17 cellular contexts compared by ENCODE assay signal in genomic region chr7:152050547-152050971, GRCh38. TPM values are rescaled to one million over a fixed set of nuclear protein-coding genes. Genes with fewer than 3 reads are reported as not detected.
A peak's percentile ranks its signal among the peaks of the same experiment; 100 is the strongest.
DNase-seq lines count a peak whose midpoint lies in the region; ATAC-seq and TF ChIP-seq lines count a peak whose summit lies in the region.
"Had no signal": no experiment of that assay in that cellular context is flagged by ENCODE, and none has a peak within 500 bp of the region (broad histone marks: within the 10 kb centered on the region; RNA-seq: fewer than 3 reads in every experiment).

No MANE protein-coding gene starts in this region.

- H3K36me3 ChIP-seq in breast epithelium (no peaks in the 10 kb centered on the region), suprapubic skin (no peaks in the 10 kb centered on the region)
- H3K36me3 ChIP-seq: ascending aorta, thoracic aorta had no signal

- CTCF ChIA-PET in MCF 10A (lab: Yijun Ruan, JAX): no interaction called here

- no peak overlapping the region for H3K4me3 ChIP-seq in breast epithelium
- H3K4me3 ChIP-seq in suprapubic skin: no peak overlapping the region
- H3K4me3 ChIP-seq: A549, ascending aorta, hepatocyte, neural progenitor cell, thoracic aorta had no signal

- no peaks in the 10 kb centered on the region for H3K27me3 ChIP-seq in breast epithelium
- H3K27me3 ChIP-seq in suprapubic skin: no peaks in the 10 kb centered on the region
- H3K27me3 ChIP-seq: ascending aorta, hepatocyte, neural progenitor cell had no signal

- WGBS in suprapubic skin: 45% methylated on average over 4 of the region's 4 CpGs

- DNase-seq in MCF 10A (ENCODE audit: unreplicated experiment) (peak; percentile 29), breast epithelium (ENCODE audit: low spot score in 2 of 2) (no peak), astrocyte of the hippocampus (ENCODE audit: low read depth, low spot score) (peak; percentile 93), globus pallidus (ENCODE audit: low spot score) (peak; percentile 56), substantia nigra (lab: John Stamatoyannopoulos, UW) (peak in 28 of 49 donors; percentile 3 to 67 (median 36)), suprapubic skin (ENCODE audit: low spot score in 2 of 2) (no peak), germinal center (ENCODE audit: low spot score) (no peak)
- DNase-seq: activated CD4-positive, alpha-beta T cell treated with anti-CD3 and anti-CD28 coated beads, Interleukin-2, amount 50 U/mL, for 4 hours; NCI-H1092; NCI-H524; T1000 had no signal

- TF ChIP-seq EP300 in suprapubic skin (IDR thresholded peaks at IDR 0.05): no peak

- no TSS peak for BruUV-seq in MCF 10A (replicated peaks; lab: Mats Ljungman, UMichigan)

- intact Hi-C loops in MCF 10A (cut with micrococcal nuclease) (no loop called here), breast epithelium (cut with DNase I; ENCODE audit: low total_unique reads) (no loop called here)

- H3K9me3 Mint-ChIP-seq in MCF 10A (ENCODE audit: unreplicated experiment): peaks cover 12% of the 10 kb centered on the region

- TF ChIP-seq CTCF in MCF 10A (IDR thresholded peaks at IDR 0.05; ENCODE audit: unreplicated experiment): no peak
- TF ChIP-seq CTCF in breast epithelium (IDR thresholded peaks at IDR 0.05): no peak
- no peak for TF ChIP-seq CTCF in suprapubic skin (IDR thresholded peaks at IDR 0.05)

- ATAC-seq in HG02981 (IDR thresholded peaks at IDR 0.05; ENCODE audit: unreplicated experiment): no peak
- ATAC-seq: A549 had no signal

- POLR2A ChIA-PET in MCF 10A (lab: Yijun Ruan, JAX): no interaction called here

- H3K27me3 Mint-ChIP-seq in MCF 10A (ENCODE audit: insufficient read depth, unreplicated experiment): no peaks in the 10 kb centered on the region

- H3K4me1 ChIP-seq in breast epithelium: no peaks in the 10 kb centered on the region
- H3K4me1 ChIP-seq in suprapubic skin: peaks cover 11% of the 10 kb centered on the region
- H3K4me1 ChIP-seq: A549 had no signal

- H3K27ac Mint-ChIP-seq in MCF 10A (ENCODE audit: low read depth, unreplicated experiment): no peak overlapping the region
- H3K27ac Mint-ChIP-seq: neural progenitor cell had no signal

- H3K4me1 Mint-ChIP-seq in MCF 10A (ENCODE audit: insufficient read depth, unreplicated experiment): peaks cover 5% of the 10 kb centered on the region

- H3K9me3 ChIP-seq in breast epithelium (peaks cover 0 to 8% of the 10 kb centered on the region in 2 donors), suprapubic skin (peaks cover 5% of the 10 kb centered on the region)

- H3K27ac ChIP-seq in breast epithelium: no peak overlapping the region
- no peak overlapping the region for H3K27ac ChIP-seq in substantia nigra (ENCODE audit: low read depth, low read length, poor library complexity, severe bottlenecking)
- H3K27ac ChIP-seq in suprapubic skin: no peak overlapping the region
- H3K27ac ChIP-seq: A549, ascending aorta, hepatocyte, neural progenitor cell, thoracic aorta had no signal

- TF ChIP-seq POLR2A in breast epithelium (IDR thresholded peaks at IDR 0.05): no peak
- TF ChIP-seq POLR2A in suprapubic skin (IDR thresholded peaks at IDR 0.05): no peak

- peaks cover 4% of the 10 kb centered on the region for H3K36me3 Mint-ChIP-seq in MCF 10A (ENCODE audit: insufficient read depth, unreplicated experiment)

- no peak overlapping the region for H3K4me3 Mint-ChIP-seq in MCF 10A (ENCODE audit: unreplicated experiment)
- H3K4me3 Mint-ChIP-seq: neural progenitor cell had no signal

RNA-seq across cellular contexts. Expression of gene GALNT11, which starts 25.1 kb away (rescaled TPM):
- 15.1 and 17.3 TPM in 2 replicates for total RNA-seq in MCF 10A (2022)
- 10 to 100 TPM; 57.1 to 65.7 (median 58.7) TPM for total RNA-seq in breast epithelium
- 10 to 100 TPM; 34.5 to 48.6 (median 42.5) TPM for total RNA-seq in suprapubic skin

Comparison
In these comparisons a context has a peak if more than half of its experiments do, and no peak if none do; other contexts are left out.
1. DNase-seq: peak in MCF 10A (single experiment), astrocyte of the hippocampus (single experiment), globus pallidus (single experiment) and substantia nigra (28 of 49); none in breast epithelium (0 of 2), suprapubic skin (0 of 2) and germinal center (single experiment).